ENCODE assay signal across 14 cellular contexts in genomic region chr2:37831081-37831780, GRCh38.
DNase-seq lines count a peak whose midpoint lies in the region; ATAC-seq and TF ChIP-seq lines count a peak whose summit lies in the region.
"Had no signal": no experiment of that assay in that cellular context is flagged by ENCODE, and none has a peak within 500 bp of the region (broad histone marks: within the 10 kb centered on the region; RNA-seq: fewer than 3 reads in every experiment).

No MANE protein-coding gene starts in this region.

- no peak overlapping the region for H2BK12ac ChIP-seq in neuronal stem cell (ENCODE audit: low read length)

- no peak overlapping the region for H4K91ac ChIP-seq in neuronal stem cell (ENCODE audit: low read depth, low read length, poor library complexity)

- no peak overlapping the region for H3K14ac ChIP-seq in neuronal stem cell (ENCODE audit: low read length)

- H3K79me1 ChIP-seq in neuronal stem cell (ENCODE audit: low read depth, low read length): no peaks in the 10 kb centered on the region

- peaks cover 16 to 81% (median 56%) of the 10 kb centered on the region in 10 experiments for H3K4me1 ChIP-seq in BLaER1 treated with 17β-estradiol and CSF1 and Interleukin-3, amounts not matched to agents 10 nM and 100 nM
- peaks cover 0 to 50% (median 29%) of the 10 kb centered on the region in 12 donors for H3K4me1 ChIP-seq in heart left ventricle
- H3K4me1 ChIP-seq in neuronal stem cell (ENCODE audit: control insufficient read depth in 2 of 2, insufficient read depth in 1 of 2, low read depth in 1 of 2, low read length in 2 of 2): peaks cover 0 to 3% of the 10 kb centered on the region in 2 donors

- no peak for TF ChIP-seq POLR2A in heart left ventricle (IDR thresholded peaks at IDR 0.05)

- no peak for TF ChIP-seq CTCF in heart left ventricle (IDR thresholded peaks at IDR 0.05)
- TF ChIP-seq CTCF in progenitor cell of endocrine pancreas (IDR thresholded peaks at IDR 0.05; ENCODE audit: unreplicated experiment): no peak

- peaks cover 0 to 24% (median 0%) of the 10 kb centered on the region in 11 experiments; a peak in 12 of 22 replicates for H3K9me3 ChIP-seq in BLaER1 treated with 17β-estradiol and CSF1 and Interleukin-3, amounts not matched to agents 10 nM and 100 nM (replicated peaks in 1 of 11)
- H3K9me3 ChIP-seq in heart left ventricle: no peaks in the 10 kb centered on the region
- H3K9me3 ChIP-seq in neuronal stem cell (replicated peaks in 1 of 2; ENCODE audit: control insufficient read depth in 2 of 2, insufficient read depth in 1 of 2, low read depth in 1 of 2, low read length in 2 of 2): no peaks in the 10 kb centered on the region

- no peak overlapping the region for H3K4me3 Mint-ChIP-seq in progenitor cell of endocrine pancreas (ENCODE audit: low read depth)

- peak overlapping the region in 6 of 11 experiments; percentile 32 to 70 (median 63); a peak in 13 of 22 replicates for H3K4me2 ChIP-seq in BLaER1 treated with 17β-estradiol and CSF1 and Interleukin-3, amounts not matched to agents 10 nM and 100 nM
- H3K4me2 ChIP-seq in neuronal stem cell (ENCODE audit: insufficient read depth, low read length, poor library complexity, severe bottlenecking): no peak overlapping the region

- no peak overlapping the region for H2AK5ac ChIP-seq in neuronal stem cell (ENCODE audit: low read depth, low read length)

- peak overlapping the region; percentile 8 for H2BK15ac ChIP-seq in neuronal stem cell (ENCODE audit: low read length)

- H4K20me1 ChIP-seq in BLaER1 treated with 17β-estradiol and CSF1 and Interleukin-3, amounts not matched to agents 10 nM and 100 nM: no peaks in the 10 kb centered on the region

- no peaks in the 10 kb centered on the region for H3K9me3 Mint-ChIP-seq in progenitor cell of endocrine pancreas (ENCODE audit: low read depth)

- H3K9ac ChIP-seq in BLaER1 treated with 17β-estradiol and CSF1 and Interleukin-3, amounts not matched to agents 10 nM and 100 nM: peak overlapping the region in 1 of 11 experiments; percentile 3; a peak in 2 of 22 replicates
- no peak overlapping the region for H3K9ac ChIP-seq in neuronal stem cell (ENCODE audit: low read depth, low read length, poor library complexity)

- H3K27me3 ChIP-seq in BLaER1 treated with 17β-estradiol and CSF1 and Interleukin-3, amounts not matched to agents 10 nM and 100 nM: no peaks in the 10 kb centered on the region
- H3K27me3 ChIP-seq in heart left ventricle (no peaks in the 10 kb centered on the region), neuronal stem cell (ENCODE audit: control insufficient read depth in 3 of 3, insufficient read depth in 3 of 3, low read depth in 1 of 3, low read length in 3 of 3) (no peaks in the 10 kb centered on the region)

- H2AFZ ChIP-seq in neuronal stem cell (ENCODE audit: low read length): no peak overlapping the region

- peaks cover 9% of the 10 kb centered on the region for H3K4me1 Mint-ChIP-seq in progenitor cell of endocrine pancreas (ENCODE audit: low read depth)

- DNase-seq in SK-MEL-5 (ENCODE audit: low read depth, low spot score) (peak; percentile 39), heart left ventricle (peak; percentile 51 to 79 (median 67)), neuronal stem cell (ENCODE audit: low spot score) (no peak), progenitor cell of endocrine pancreas (ENCODE audit: low spot score, unreplicated experiment) (no peak)
- DNase-seq in activated CD4-positive, alpha-beta T cell treated with anti-CD3 and anti-CD28 coated beads for 1 hour: no peak
- DNase-seq: C1 segment of cervical spinal cord, Karpas-422, MM.1S, NCI-H187 treated with DMSO at 0.1 percent for 48 hours, NCI-H446 treated with DMSO at 0.1 percent for 48 hours had no signal

- no peak overlapping the region for H3K23ac ChIP-seq in neuronal stem cell (ENCODE audit: low read depth, low read length, poor library complexity)

- H3K27me3 Mint-ChIP-seq in progenitor cell of endocrine pancreas: no peaks in the 10 kb centered on the region

- H4K8ac ChIP-seq in neuronal stem cell (ENCODE audit: low read depth, low read length): no peak overlapping the region

- no peak overlapping the region for H2BK5ac ChIP-seq in neuronal stem cell (ENCODE audit: low read length)

- H3K18ac ChIP-seq in neuronal stem cell (ENCODE audit: low read length): no peak overlapping the region

- no peaks in the 10 kb centered on the region for H3K36me3 Mint-ChIP-seq in progenitor cell of endocrine pancreas (ENCODE audit: insufficient read depth)

- no peak overlapping the region for H3K27ac Mint-ChIP-seq in progenitor cell of endocrine pancreas

- 45 to 66% (median 53%) methylated on average over 5 of the region's 5 CpGs for WGBS in heart left ventricle, 4 donors
- WGBS in neuronal stem cell (ENCODE audit: extremely low coverage in 2 of 2, insufficient read length in 2 of 2, insufficient replicate concordance in 1 of 2), 2 donors: no CpG with 5 or more reads among the region's 5 CpGs

- no peak overlapping the region for H2BK120ac ChIP-seq in neuronal stem cell (ENCODE audit: low read depth, low read length)

- intact Hi-C loops in heart left ventricle (cut with DNase I): loop anchor here in 9 of 10 donors (5.0 to 10.0 kb wide), 6 partner anchors 46 to 434 kb away; partner anchors contain the start of gene CDC42EP3 (in 2 of the 9)

- H3K27ac ChIP-seq in BLaER1 treated with 17β-estradiol and CSF1 and Interleukin-3, amounts not matched to agents 10 nM and 100 nM: peak overlapping the region in 10 of 11 experiments; percentile 18 to 94 (median 84); a peak in 19 of 22 replicates
- H3K27ac ChIP-seq in heart left ventricle: peak overlapping the region in 11 of 12 donors; percentile 15 to 86 (median 61)
- H3K27ac ChIP-seq in neuronal stem cell (replicated peaks; ENCODE audit: low read length): no peak overlapping the region
- H3K27ac ChIP-seq: RWPE1 had no signal

- no peak overlapping the region for H3K4me3 ChIP-seq in BLaER1 treated with 17β-estradiol and CSF1 and Interleukin-3, amounts not matched to agents 10 nM and 100 nM
- no peak overlapping the region for H3K4me3 ChIP-seq in heart left ventricle
- no peak overlapping the region for H3K4me3 ChIP-seq in neuronal stem cell (ENCODE audit: low read length in 2 of 2)

- H3K4ac ChIP-seq in neuronal stem cell (ENCODE audit: low read length): no peak overlapping the region

- in situ Hi-C loops in SK-MEL-5 (cut with HindIII; ENCODE audit: low pct_unique_long_range_greater_than_20kb, low sequenced_read_pairs): loop anchor here (25.0 kb wide), 1 partner anchor 419 kb away; no protein-coding TSS in a partner anchor

- ATAC-seq in heart left ventricle: peak; percentile 52 to 78 (median 66)
- no peak for ATAC-seq in GM21423 (IDR thresholded peaks at IDR 0.05; ENCODE audit: unreplicated experiment)
- ATAC-seq in GM19328 (IDR thresholded peaks at IDR 0.05; ENCODE audit: unreplicated experiment): no peak

- H3K36me3 ChIP-seq in BLaER1 treated with 17β-estradiol and CSF1 and Interleukin-3, amounts not matched to agents 10 nM and 100 nM: peaks cover 0 to 11% (median 0%) of the 10 kb centered on the region in 11 experiments; a peak in 1 of 22 replicates
- H3K36me3 ChIP-seq in heart left ventricle (no peaks in the 10 kb centered on the region), neuronal stem cell (replicated peaks in 1 of 2; ENCODE audit: control insufficient read depth in 2 of 2, insufficient read depth in 2 of 2, low read length in 2 of 2) (no peaks in the 10 kb centered on the region)

Comparison
In these comparisons a context has a peak if more than half of its experiments do, and no peak if none do; other contexts are left out.
1. DNase-seq: peak in SK-MEL-5 (single experiment) and heart left ventricle (5 of 5); none in neuronal stem cell (single experiment), activated CD4-positive, alpha-beta T cell treated with anti-CD3 and anti-CD28 coated beads for 1 hour (single experiment) and progenitor cell of endocrine pancreas (single experiment).
2. ATAC-seq: peak in heart left ventricle (4 of 4); none in GM21423 (single experiment) and GM19328 (single experiment).